Comparison of ENCODE assay signal across 15 cellular contexts in genomic region chr21:44347911-44348451, GRCh38. TPM values are rescaled to one million over a fixed set of nuclear protein-coding genes. Genes with fewer than 3 reads are reported as not detected.
A peak's percentile ranks its signal among the peaks of the same experiment; 100 is the strongest.
DNase-seq lines count a peak whose midpoint lies in the region; ATAC-seq and TF ChIP-seq lines count a peak whose summit lies in the region.
"Had no signal": no experiment of that assay in that cellular context is flagged by ENCODE, and none has a peak within 500 bp of the region (broad histone marks: within the 10 kb centered on the region; RNA-seq: fewer than 3 reads in every experiment).

No MANE protein-coding gene starts in this region.

- BruUV-seq in mammary epithelial cell (replicated peaks; lab: Mats Ljungman, UMichigan): no TSS peak

- H3K9ac ChIP-seq in mammary epithelial cell (ENCODE audit: insufficient read depth, low read length): no peak overlapping the region

- H2AFZ ChIP-seq in mammary epithelial cell (ENCODE audit: low read depth, low read length): peak overlapping the region; percentile 70
- H2AFZ ChIP-seq: hepatocyte had no signal

- H4K20me1 ChIP-seq in mammary epithelial cell (ENCODE audit: insufficient read depth, low read length): no peaks in the 10 kb centered on the region

- peak in 1 of 2 donors; percentile 75 for ATAC-seq in upper lobe of left lung (ENCODE audit: low FRiP score in 2 of 2)
- no peak for ATAC-seq in HG03571 (IDR thresholded peaks at IDR 0.05; ENCODE audit: unreplicated experiment)
- no peak for ATAC-seq in HG02623 (IDR thresholded peaks at IDR 0.05; ENCODE audit: unreplicated experiment)

- H3K36me3 ChIP-seq in mammary epithelial cell (ENCODE audit: insufficient read depth, low read length): no peaks in the 10 kb centered on the region
- no peaks in the 10 kb centered on the region for H3K36me3 ChIP-seq in upper lobe of left lung

- no peaks in the 10 kb centered on the region for H3K9me3 ChIP-seq in mammary epithelial cell (replicated peaks; ENCODE audit: insufficient read depth, low read length)
- H3K9me3 ChIP-seq in upper lobe of left lung: no peaks in the 10 kb centered on the region

- dilution Hi-C loops in mammary epithelial cell (cut with HindIII; ENCODE audit: low sequenced_read_pairs): loop anchor here (10.0 kb wide), 1 partner anchor 137 kb away; no protein-coding TSS in a partner anchor

- DNase-seq in NCI-H345 (lab: John Stamatoyannopoulos, UW) (peak; percentile 22), NCI-H345 treated with DMSO at 0.1 percent for 48 hours (lab: John Stamatoyannopoulos, UW; ENCODE audit: unreplicated experiment) (no peak), NCI-H2029 treated with DMSO at 0.1 percent for 48 hours (lab: John Stamatoyannopoulos, UW) (peak; percentile 89), mammary epithelial cell (no peak), upper lobe of left lung (peak; percentile 77 to 86), KG1 (lab: John Stamatoyannopoulos, UW) (no peak)
- DNase-seq: activated CD4-positive, CD25-positive, alpha-beta regulatory T cell; kidney glomerular epithelial cell; NCI-H524 treated with DMSO at 0.1 percent for 48 hours; OCI-M1; stimulated activated CD4-positive, alpha-beta T cell treated with anti-CD3 and anti-CD28 coated beads, Interleukin-12 subunit alpha, Interleukin-12 subunit beta, amount 100 ng/mL, for 4 hours had no signal

- WGBS in mammary epithelial cell (ENCODE audit: low coverage, missing lambda C conversion rate): 13% methylated on average over 14 of the region's 22 CpGs
- 45 to 63% methylated on average over 4 to 22 of the region's 22 CpGs for WGBS in upper lobe of left lung, 2 donors

- intact Hi-C loops in mammary epithelial cell (cut with micrococcal nuclease): no loop called here

- CTCF ChIA-PET in mammary epithelial cell (lab: Charles Lee; ENCODE audit: low non-redundant PET): interaction anchor here (0.7 kb wide), 1 partner anchor 396 kb away, joined by 18 read pairs; no protein-coding TSS in a partner anchor

- no peak for TF ChIP-seq EP300 in upper lobe of left lung (IDR thresholded peaks at IDR 0.05)

- H3K4me3 ChIP-seq in mammary epithelial cell (replicated peaks in 1 of 3; ENCODE audit: insufficient read depth in 1 of 3, low read depth in 2 of 3, low read length in 3 of 3): no peak overlapping the region
- H3K4me3 ChIP-seq in upper lobe of left lung: no peak overlapping the region
- H3K4me3 ChIP-seq: coronary artery, hepatocyte had no signal

- H3K27me3 ChIP-seq in mammary epithelial cell (ENCODE audit: insufficient read depth, low read length) (peaks cover 15% of the 10 kb centered on the region), upper lobe of left lung (peaks cover 0 to 20% (median 10%) of the 10 kb centered on the region in 4 donors)
- H3K27me3 ChIP-seq: hepatocyte had no signal

- no peak overlapping the region for H3K27ac ChIP-seq in mammary epithelial cell (ENCODE audit: insufficient read depth, low read depth, low read length)
- H3K27ac ChIP-seq in upper lobe of left lung: peak overlapping the region in 2 of 4 donors; percentile 18 to 69
- H3K27ac ChIP-seq: coronary artery, hepatocyte had no signal

- no peak overlapping the region for H3K4me2 ChIP-seq in mammary epithelial cell (ENCODE audit: insufficient read depth, low read depth, low read length)
- H3K4me2 ChIP-seq: hepatocyte had no signal

- TF ChIP-seq CTCF in mammary epithelial cell (conservative IDR thresholded peaks at IDR 0.05 in 1 of 2, IDR thresholded peaks at IDR 0.05 in 1 of 2; ENCODE audit: extremely low read depth in 1 of 2, insufficient read depth in 1 of 2, low read depth in 1 of 2, low read length in 2 of 2) (no peak), upper lobe of left lung (IDR thresholded peaks at IDR 0.05) (no peak)

- in situ Hi-C loops in mammary epithelial cell (cut with MboI; ENCODE audit: low sequenced_read_pairs in 2 of 2): no loop called here

- TF ChIP-seq POLR2A in upper lobe of left lung (IDR thresholded peaks at IDR 0.05): no peak

- H3K4me1 ChIP-seq in mammary epithelial cell (ENCODE audit: insufficient read depth, low read length) (no peaks in the 10 kb centered on the region), upper lobe of left lung (peaks cover 6 to 48% (median 18%) of the 10 kb centered on the region in 4 donors)

- no peaks in the 10 kb centered on the region for H3K79me2 ChIP-seq in mammary epithelial cell (ENCODE audit: insufficient read depth, low read length)
- H3K79me2 ChIP-seq: hepatocyte had no signal

RNA-seq across cellular contexts. Expression of gene TRPM2, which starts 5.4 kb away (rescaled TPM):
- total RNA-seq in mammary epithelial cell (10 to 100 TPM in 1 of 2 donors, 1 to 10 TPM in 1; 6.2 to 14.6 TPM), upper lobe of left lung (10 to 100 TPM in 4 of 6 donors, 1 to 10 TPM in 2; 2.2 to 37.7 (median 12.7) TPM)
- 16.6 TPM for polyA plus RNA-seq in mammary epithelial cell
- polyA minus RNA-seq in mammary epithelial cell: 19.7 TPM

RNA-seq across cellular contexts. Expression of gene CFAP410, which starts 8.8 kb away (rescaled TPM):
- total RNA-seq in mammary epithelial cell: 1 to 10 TPM; 8.3 to 9.6 TPM
- 3.4 TPM for polyA plus RNA-seq in mammary epithelial cell
- polyA minus RNA-seq in mammary epithelial cell: not detected
- 10 to 100 TPM; 34.4 to 85.9 (median 48.4) TPM for total RNA-seq in upper lobe of left lung

RNA-seq across cellular contexts. Expression of gene PFKL, which starts 48.1 kb away (rescaled TPM):
- total RNA-seq in mammary epithelial cell (100 to 1,000 TPM; 113 to 142 TPM), upper lobe of left lung (100 to 1,000 TPM in 5 of 6 donors, 10 to 100 TPM in 1; 69.8 to 157 (median 135) TPM)
- polyA plus RNA-seq in mammary epithelial cell: 126 TPM
- polyA minus RNA-seq in mammary epithelial cell: 76.0 TPM

Comparison
In these comparisons a context has a peak if more than half of its experiments do, and no peak if none do; other contexts are left out.
1. DNase-seq: peak in NCI-H345 (single experiment), NCI-H2029 treated with DMSO at 0.1 percent for 48 hours (single experiment) and upper lobe of left lung (2 of 2); none in NCI-H345 treated with DMSO at 0.1 percent for 48 hours (single experiment), mammary epithelial cell (single experiment) and KG1 (single experiment).